1 cellular context compared by ENCODE assay signal in the genomic region with DNA sequence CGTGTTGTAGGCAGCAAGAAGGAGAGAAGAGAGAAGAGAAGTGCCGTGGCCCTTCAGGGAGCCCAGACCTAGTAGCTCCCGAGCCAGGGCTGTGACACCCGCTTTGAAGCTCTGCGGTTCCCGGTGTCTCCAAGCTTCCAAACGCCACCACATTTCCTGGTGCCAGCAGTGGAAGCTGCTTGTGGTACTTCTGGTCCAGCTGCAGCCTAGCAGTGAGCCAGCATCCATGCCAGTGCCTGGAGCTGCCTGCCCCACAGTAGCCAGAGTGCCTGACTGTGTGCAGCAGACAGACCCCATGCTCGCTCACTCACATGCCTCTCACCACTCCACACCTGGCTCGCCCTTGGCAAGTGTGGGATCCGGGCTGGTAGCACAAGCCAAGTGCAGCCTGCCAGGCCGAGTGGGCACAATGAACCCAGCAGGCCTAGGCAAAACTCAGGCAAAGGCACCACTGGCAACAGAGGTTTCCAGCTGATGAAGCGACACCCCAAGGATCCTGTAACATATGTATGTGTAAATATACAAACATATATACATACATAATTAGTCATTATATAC.
TF ChIP-seq lines count a peak whose summit lies in the region.

No MANE protein-coding gene starts in this region.

TF ChIP-seq in K562, 482 proteins besides CTCF, POLR2A, EP300 and RAD21:
- TF ChIP-seq, protein P1, sequence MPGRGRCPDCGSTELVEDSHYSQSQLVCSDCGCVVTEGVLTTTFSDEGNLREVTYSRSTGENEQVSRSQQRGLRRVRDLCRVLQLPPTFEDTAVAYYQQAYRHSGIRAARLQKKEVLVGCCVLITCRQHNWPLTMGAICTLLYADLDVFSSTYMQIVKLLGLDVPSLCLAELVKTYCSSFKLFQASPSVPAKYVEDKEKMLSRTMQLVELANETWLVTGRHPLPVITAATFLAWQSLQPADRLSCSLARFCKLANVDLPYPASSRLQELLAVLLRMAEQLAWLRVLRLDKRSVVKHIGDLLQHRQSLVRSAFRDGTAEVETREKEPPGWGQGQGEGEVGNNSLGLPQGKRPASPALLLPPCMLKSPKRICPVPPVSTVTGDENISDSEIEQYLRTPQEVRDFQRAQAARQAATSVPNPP (IDR thresholded peaks at IDR 0.05; ENCODE audit: borderline replicate concordance, insufficient read depth, insufficient read length) = no peak
- TF ChIP-seq RFX5 (IDR thresholded peaks at IDR 0.05; ENCODE audit: low read depth, low read length) (no peak), RBBP5 (IDR thresholded peaks at IDR 0.05; ENCODE audit: borderline replicate concordance, insufficient read depth, low read length, poor library complexity, severe bottlenecking) (no peak), HDAC3 (IDR thresholded peaks at IDR 0.05; ENCODE audit: borderline replicate concordance, partially characterized antibody) (no peak), BCOR (IDR thresholded peaks at IDR 0.05) (no peak), WHSC1 (IDR thresholded peaks at IDR 0.05; ENCODE audit: low read length) (no peak), TFE3 (CRISPR knock-in tag; IDR thresholded peaks at IDR 0.05) (no peak), CBX5 (IDR thresholded peaks at IDR 0.05; ENCODE audit: borderline replicate concordance, low read depth) (no peak), BRD4 (IDR thresholded peaks at IDR 0.05) (no peak), CHCHD3 (CRISPR knock-in tag; IDR thresholded peaks at IDR 0.05) (no peak), MCM2 (IDR thresholded peaks at IDR 0.05; ENCODE audit: low read depth) (no peak), RNF2 (IDR thresholded peaks at IDR 0.05) (no peak), MTA2 (IDR thresholded peaks at IDR 0.05; ENCODE audit: low read depth) (no peak), GTF2A2 (tag; IDR thresholded peaks at IDR 0.05) (no peak), TOE1 (IDR thresholded peaks at IDR 0.05; ENCODE audit: borderline replicate concordance) (no peak), TOE1 (CRISPR knock-in tag; IDR thresholded peaks at IDR 0.05; ENCODE audit: borderline replicate concordance, low read depth) (no peak)
- TF ChIP-seq, protein P2, sequence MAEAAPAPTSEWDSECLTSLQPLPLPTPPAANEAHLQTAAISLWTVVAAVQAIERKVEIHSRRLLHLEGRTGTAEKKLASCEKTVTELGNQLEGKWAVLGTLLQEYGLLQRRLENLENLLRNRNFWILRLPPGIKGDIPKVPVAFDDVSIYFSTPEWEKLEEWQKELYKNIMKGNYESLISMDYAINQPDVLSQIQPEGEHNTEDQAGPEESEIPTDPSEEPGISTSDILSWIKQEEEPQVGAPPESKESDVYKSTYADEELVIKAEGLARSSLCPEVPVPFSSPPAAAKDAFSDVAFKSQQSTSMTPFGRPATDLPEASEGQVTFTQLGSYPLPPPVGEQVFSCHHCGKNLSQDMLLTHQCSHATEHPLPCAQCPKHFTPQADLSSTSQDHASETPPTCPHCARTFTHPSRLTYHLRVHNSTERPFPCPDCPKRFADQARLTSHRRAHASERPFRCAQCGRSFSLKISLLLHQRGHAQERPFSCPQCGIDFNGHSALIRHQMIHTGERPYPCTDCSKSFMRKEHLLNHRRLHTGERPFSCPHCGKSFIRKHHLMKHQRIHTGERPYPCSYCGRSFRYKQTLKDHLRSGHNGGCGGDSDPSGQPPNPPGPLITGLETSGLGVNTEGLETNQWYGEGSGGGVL (CRISPR knock-in tag; IDR thresholded peaks at IDR 0.05) = no peak
- TF ChIP-seq, protein P3, sequence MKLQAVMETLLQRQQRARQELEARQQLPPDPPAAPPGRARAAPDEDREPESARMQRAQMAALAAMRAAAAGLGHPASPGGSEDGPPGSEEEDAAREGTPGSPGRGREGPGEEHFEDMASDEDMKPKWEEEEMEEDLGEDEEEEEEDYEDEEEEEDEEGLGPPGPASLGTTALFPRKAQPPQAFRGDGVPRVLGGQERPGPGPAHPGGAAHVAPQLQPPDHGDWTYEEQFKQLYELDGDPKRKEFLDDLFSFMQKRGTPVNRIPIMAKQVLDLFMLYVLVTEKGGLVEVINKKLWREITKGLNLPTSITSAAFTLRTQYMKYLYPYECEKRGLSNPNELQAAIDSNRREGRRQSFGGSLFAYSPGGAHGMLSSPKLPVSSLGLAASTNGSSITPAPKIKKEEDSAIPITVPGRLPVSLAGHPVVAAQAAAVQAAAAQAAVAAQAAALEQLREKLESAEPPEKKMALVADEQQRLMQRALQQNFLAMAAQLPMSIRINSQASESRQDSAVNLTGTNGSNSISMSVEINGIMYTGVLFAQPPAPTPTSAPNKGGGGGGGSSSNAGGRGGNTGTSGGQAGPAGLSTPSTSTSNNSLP (IDR thresholded peaks at IDR 0.05; ENCODE audit: borderline replicate concordance, low read depth, low read length) = no peak
